Comparison of ENCODE assay signal across 8 cellular contexts in genomic region chr1:15523922-15524282, GRCh38. TPM values are rescaled to one million over a fixed set of nuclear protein-coding genes. Genes with fewer than 3 reads are reported as not detected.
A peak's percentile ranks its signal among the peaks of the same experiment; 100 is the strongest.
DNase-seq lines count a peak whose midpoint lies in the region; ATAC-seq, FAIRE-seq and TF ChIP-seq lines count a peak whose summit lies in the region.

TSS of gene CASP9 (minus strand) at chr1:15524215. CDS start at chr1:15524200, 15 bp downstream.

- intact Hi-C loops in activated CD4-positive, alpha-beta T cell treated with anti-CD3 and anti-CD28 coated beads, Interleukin-2, amount 10 ng/mL, durations not matched to agents 24 days and 14 days (cut with micrococcal nuclease) = loop anchor here (2.0 kb wide), 4 partner anchors 55 to 311 kb away; partner anchors contain the start of gene EFHD2

- no peak for ATAC-seq in T-helper 17 cell

- no peaks in the 10 kb centered on the region for H3K9me3 ChIP-seq in T-helper 17 cell (ENCODE audit: control insufficient read depth, low read length, poor library complexity, severe bottlenecking)

- no peaks in the 10 kb centered on the region for H3K9me3 Mint-ChIP-seq in activated CD4-positive, alpha-beta T cell treated with anti-CD3 and anti-CD28 coated beads, Interleukin-2, amount 10 ng/mL, durations not matched to agents 24 days and 14 days

- peak within 1 kb of the TSS; percentile 89 to 95 for H3K4me3 ChIP-seq in foreskin fibroblast (ENCODE audit: low read depth in 1 of 2, low read length in 2 of 2)

- peak within 1 kb of the TSS; percentile 99 for H3K4me3 Mint-ChIP-seq in activated CD4-positive, alpha-beta T cell treated with anti-CD3 and anti-CD28 coated beads, Interleukin-2, amount 10 ng/mL, durations not matched to agents 24 days and 14 days
- H3K4me3 Mint-ChIP-seq in T-helper 17 cell = peak within 1 kb of the TSS; percentile 96

- TF ChIP-seq CTCF in foreskin fibroblast (IDR thresholded peaks at IDR 0.05; ENCODE audit: low read depth, low read length) = no peak

- peak within 1 kb of the TSS; percentile 100 for H3K27ac Mint-ChIP-seq in activated CD4-positive, alpha-beta T cell treated with anti-CD3 and anti-CD28 coated beads, Interleukin-2, amount 10 ng/mL, durations not matched to agents 24 days and 14 days
- peak within 1 kb of the TSS; percentile 98 for H3K27ac Mint-ChIP-seq in T-helper 17 cell

- H3K36me3 Mint-ChIP-seq in activated CD4-positive, alpha-beta T cell treated with anti-CD3 and anti-CD28 coated beads, Interleukin-2, amount 10 ng/mL, durations not matched to agents 24 days and 14 days (ENCODE audit: low read depth) = peaks cover 12% of the 10 kb centered on the region
- peaks cover 2% of the 10 kb centered on the region for H3K36me3 Mint-ChIP-seq in T-helper 17 cell (ENCODE audit: low read depth)

- H3K4me1 Mint-ChIP-seq in activated CD4-positive, alpha-beta T cell treated with anti-CD3 and anti-CD28 coated beads, Interleukin-2, amount 10 ng/mL, durations not matched to agents 24 days and 14 days = peaks cover 50% of the 10 kb centered on the region
- H3K4me1 Mint-ChIP-seq in T-helper 17 cell = peaks cover 51% of the 10 kb centered on the region

- no peak for DNase-seq in activated CD4-positive, alpha-beta T cell treated with anti-CD3 and anti-CD28 coated beads, Interleukin-2, amount 10 ng/mL, durations not matched to agents 24 days and 14 days
- no peak for DNase-seq in activated CD4-positive, alpha-beta T cell treated with anti-CD3 and anti-CD28 coated beads for 4 hours
- DNase-seq in T-helper 17 cell = no peak
- no peak for DNase-seq in foreskin fibroblast
- DNase-seq in renal cortical epithelial cell (ENCODE audit: low read depth) = no peak
- DNase-seq in islet precursor cell = no peak
- no peak for DNase-seq in GOT3 (lab: John Stamatoyannopoulos, UW)
- no peak for DNase-seq in urothelium cell line (ENCODE audit: low spot score)

- H3K27me3 Mint-ChIP-seq in activated CD4-positive, alpha-beta T cell treated with anti-CD3 and anti-CD28 coated beads, Interleukin-2, amount 10 ng/mL, durations not matched to agents 24 days and 14 days = no peaks in the 10 kb centered on the region
- no peaks in the 10 kb centered on the region for H3K27me3 Mint-ChIP-seq in T-helper 17 cell

- FAIRE-seq in urothelium cell line (lab: Jason Lieb, UNC) = no peak

RNA-seq across cellular contexts. Expression of gene CASP9, which starts in this region (rescaled TPM):
- 15.7 and 17.3 TPM in 2 replicates for total RNA-seq in activated CD4-positive, alpha-beta T cell treated with anti-CD3 and anti-CD28 coated beads, Interleukin-2, amount 10 ng/mL, durations not matched to agents 24 days and 14 days
- total RNA-seq in T-helper 17 cell (10 to 100 TPM; 11.4 to 14.8 TPM), renal cortical epithelial cell (8.7 and 11.5 TPM in 2 replicates)
